In the genomic region with DNA sequence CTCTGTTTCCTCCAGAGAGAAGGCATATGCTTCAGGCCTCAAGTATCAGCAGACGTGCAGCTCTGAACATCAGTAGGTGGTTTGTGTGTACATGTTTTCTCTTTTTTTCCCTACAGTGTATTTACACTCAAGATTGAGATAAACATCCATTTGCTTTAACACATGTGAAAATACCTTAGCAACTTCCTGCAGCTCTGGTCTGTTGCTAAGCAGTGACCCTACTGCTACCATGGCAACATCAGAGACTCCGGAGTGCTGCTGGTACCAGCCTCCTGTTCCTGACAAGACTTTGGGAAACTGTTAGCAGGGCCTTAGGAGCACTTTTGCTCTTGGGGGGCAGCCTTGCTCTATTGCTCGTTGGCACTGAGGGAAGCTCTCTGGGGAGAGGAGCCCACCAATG, we compare ENCODE assay signal across 15 cellular contexts.
"Had no signal": no experiment of that assay in that cellular context is flagged by ENCODE, and none has a peak within 500 bp of the region (broad histone marks: within the 10 kb centered on the region; RNA-seq: fewer than 3 reads in every experiment).

No MANE protein-coding gene starts in this region.

- DNase-seq: activated CD4-positive, alpha-beta T cell treated with anti-CD3 and anti-CD28 coated beads, Interleukin-2, amount 50 U/mL, for 1 hour; activated CD8-positive, alpha-beta memory T cell treated with anti-CD3 and anti-CD28 coated beads for 24 hours; activated naive CD8-positive, alpha-beta T cell treated with anti-CD3 and anti-CD28 coated beads for 36 hours; cerebellar nuclear complex; heart left ventricle; immature natural killer cell; left cardiac atrium; lower lobe of right lung; midbrain; pancreas; stimulated activated CD4-positive, alpha-beta T cell treated with anti-CD3 and anti-CD28 coated beads, Interleukin-12 subunit alpha, Interleukin-12 subunit beta, amount 100 ng/mL, for 4 hours; stimulated activated CD4-positive, alpha-beta T cell treated with anti-CD3 and anti-CD28 coated beads, Interleukin-2, amount 100 ng/mL, for 24 hours; stomach; T-helper 2 cell had no signal

- H3K27ac ChIP-seq: heart left ventricle, lower lobe of right lung, pancreas, stomach, thoracic aorta had no signal
